34 cellular contexts compared by ENCODE assay signal in genomic region chr4:80334568-80334967, GRCh38. TPM values are rescaled to one million over a fixed set of nuclear protein-coding genes. Genes with fewer than 3 reads are reported as not detected.
"Had no signal": no experiment of that assay in that cellular context is flagged by ENCODE, and none has a peak within 500 bp of the region (broad histone marks: within the 10 kb centered on the region; RNA-seq: fewer than 3 reads in every experiment).

No MANE protein-coding gene starts in this region.

- H3K9me3 Mint-ChIP-seq: nephron; stimulated activated naive CD8-positive, alpha-beta T cell treated with anti-CD3 and anti-CD28 coated beads, Interleukin-15, amount 100 ng/mL, for 72 hours; type B pancreatic cell had no signal

- FAIRE-seq: endothelial cell of umbilical vein had no signal

- H3K27ac ChIP-seq: colonic mucosa, heart right ventricle, left lung, ovary, suprapubic skin had no signal

- H3K36me3 Mint-ChIP-seq: naive thymus-derived CD4-positive, alpha-beta T cell; type B pancreatic cell had no signal

- H3K27ac Mint-ChIP-seq: nephron; stimulated activated naive CD8-positive, alpha-beta T cell treated with anti-CD3 and anti-CD28 coated beads, Interleukin-15, amount 100 ng/mL, for 72 hours; type B pancreatic cell had no signal

- ATAC-seq: left lung; naive thymus-derived CD4-positive, alpha-beta T cell had no signal

- H3K27me3 ChIP-seq: colonic mucosa, esophagus muscularis mucosa, ovary had no signal

- DNase-seq: colonic mucosa; dermis blood vessel endothelial cell; effector memory CD4-positive, alpha-beta T cell; foreskin melanocyte; glutamatergic neuron; heart right ventricle; hippocampal formation; left cardiac atrium; left lung; mesendoderm; midbrain; naive thymus-derived CD4-positive, alpha-beta T cell; nucleus accumbens; ovary; retina; stimulated activated CD4-positive, alpha-beta T cell treated with anti-CD3 and anti-CD28 coated beads, Interleukin-12 subunit alpha, Interleukin-12 subunit beta, amount 100 ng/mL, for 4 hours; stimulated activated CD4-positive, alpha-beta T cell treated with anti-CD3 and anti-CD28 coated beads, Interleukin-1b, Interleukin-23, amount 100 ng/mL, for 48 hours; stimulated activated CD4-positive, alpha-beta T cell treated with anti-CD3 and anti-CD28 coated beads, Interleukin-4, amount 100 ng/mL, for 1 hour; stimulated activated CD8-positive, alpha-beta memory T cell treated with anti-CD3 and anti-CD28 coated beads, Interleukin-4, amount 100 ng/mL, for 48 hours; stimulated activated naive CD4-positive, alpha-beta T cell; stimulated activated naive CD8-positive, alpha-beta T cell treated with anti-CD3 and anti-CD28 coated beads, Interleukin-15, amount 100 ng/mL, for 72 hours had no signal

- H3K36me3 ChIP-seq: colonic mucosa, esophagus muscularis mucosa, heart right ventricle, left lung, ovary, suprapubic skin had no signal

- H3K9me3 ChIP-seq: colonic mucosa, esophagus muscularis mucosa, heart right ventricle, left lung, ovary, suprapubic skin had no signal

- H3K4me1 ChIP-seq: colonic mucosa had no signal

RNA-seq across cellular contexts. Expression of gene CFAP299, which starts 1.0 kb away (rescaled TPM):
- total RNA-seq: colonic mucosa; endothelial cell of umbilical vein; epithelial cell of proximal tubule; kidney epithelial cell; left cardiac atrium; lower leg skin; lung microvascular endothelial cell; mucosa of gallbladder; naive thymus-derived CD4-positive, alpha-beta T cell; posterior vena cava; smooth muscle cell; suprapubic skin; urinary bladder had no signal
- polyA plus RNA-seq: endothelial cell of umbilical vein; heart right ventricle; naive thymus-derived CD4-positive, alpha-beta T cell; smooth muscle cell; urinary bladder had no signal
